In genomic region chr10:76270464-76270863, GRCh38 we compare ENCODE assay signal across 22 cellular contexts.
"Had no signal": no experiment of that assay in that cellular context is flagged by ENCODE, and none has a peak within 500 bp of the region (broad histone marks: within the 10 kb centered on the region; RNA-seq: fewer than 3 reads in every experiment).

No MANE protein-coding gene starts in this region.

- H3K36me3 Mint-ChIP-seq: activated naive CD8-positive, alpha-beta T cell treated with anti-CD3 and anti-CD28 coated beads, Interleukin-2, amount 10 ng/mL, durations not matched to agents 7 days and 5 days; naive thymus-derived CD4-positive, alpha-beta T cell; stimulated activated memory B cell treated with anti-CD40 and anti-IgM and Interleukin-4, amounts not matched to agents 10 μg/mL and 1 μg/mL and 100 μg/mL, for 72 hours had no signal

- H3K4me3 Mint-ChIP-seq: activated CD4-positive, alpha-beta T cell treated with anti-CD3 and anti-CD28 coated beads, Interleukin-2, amount 10 ng/mL, durations not matched to agents 24 days and 14 days; activated CD8-positive, alpha-beta T cell treated with anti-CD3 and anti-CD28 coated beads, Interleukin-2, amount 10 ng/mL, durations not matched to agents 7 days and 5 days; activated naive CD8-positive, alpha-beta T cell treated with anti-CD3 and anti-CD28 coated beads, Interleukin-2, amount 10 ng/mL, durations not matched to agents 7 days and 5 days; activated T-cell treated with anti-CD3 and anti-CD28 coated beads, Interleukin-2, amount 50 U/mL, for 24 hours; central memory CD8-positive, alpha-beta T cell; endodermal cell; naive thymus-derived CD4-positive, alpha-beta T cell; stimulated activated memory B cell treated with anti-CD40 and anti-IgM and Interleukin-4, amounts not matched to agents 10 μg/mL and 1 μg/mL and 100 μg/mL, for 72 hours had no signal

- H3K9me3 ChIP-seq: colonic mucosa, pancreas had no signal

- H3K4me1 Mint-ChIP-seq: activated CD4-positive, alpha-beta T cell treated with anti-CD3 and anti-CD28 coated beads, Interleukin-2, amount 10 ng/mL, durations not matched to agents 24 days and 14 days; activated naive CD8-positive, alpha-beta T cell treated with anti-CD3 and anti-CD28 coated beads, Interleukin-2, amount 10 ng/mL, durations not matched to agents 7 days and 5 days; central memory CD8-positive, alpha-beta T cell; naive thymus-derived CD4-positive, alpha-beta T cell; stimulated activated memory B cell treated with anti-CD40 and anti-IgM and Interleukin-4, amounts not matched to agents 10 μg/mL and 1 μg/mL and 100 μg/mL, for 72 hours had no signal

- H3K27ac ChIP-seq: colonic mucosa, epithelial cell of prostate, hepatocyte, pancreas, spleen, upper lobe of right lung had no signal

- H3K4me1 ChIP-seq: colonic mucosa, pancreas, spleen, upper lobe of right lung had no signal

- H3K4me3 ChIP-seq: colonic mucosa, hepatocyte, pancreas, spleen, upper lobe of right lung had no signal

- H3K27me3 ChIP-seq: colonic mucosa, hepatocyte, spleen, upper lobe of right lung had no signal

- H3K27ac Mint-ChIP-seq: activated CD4-positive, alpha-beta T cell treated with anti-CD3 and anti-CD28 coated beads, Interleukin-2, amount 10 ng/mL, durations not matched to agents 24 days and 14 days; activated CD8-positive, alpha-beta T cell treated with anti-CD3 and anti-CD28 coated beads, Interleukin-2, amount 10 ng/mL, durations not matched to agents 7 days and 5 days; activated naive CD8-positive, alpha-beta T cell treated with anti-CD3 and anti-CD28 coated beads, Interleukin-2, amount 10 ng/mL, durations not matched to agents 7 days and 5 days; activated T-cell treated with anti-CD3 and anti-CD28 coated beads, Interleukin-2, amount 50 U/mL, for 24 hours; activated T-helper 2 cell treated with anti-CD3 and anti-CD28 coated beads, Interferon-gamma antibody, Interleukin-2, Interleukin-4, amounts not matched to agents 10 μg/mL and 5 μg/mL and 100 μg/mL, durations not matched to agents 14 hours and 24 hours and 36 hours; endodermal cell; naive thymus-derived CD4-positive, alpha-beta T cell; stimulated activated memory B cell treated with anti-CD40 and anti-IgM and Interleukin-4, amounts not matched to agents 10 μg/mL and 1 μg/mL and 100 μg/mL, for 72 hours had no signal

- H3K27me3 Mint-ChIP-seq: activated CD4-positive, alpha-beta T cell treated with anti-CD3 and anti-CD28 coated beads, Interleukin-2, amount 10 ng/mL, durations not matched to agents 24 days and 14 days; activated naive CD8-positive, alpha-beta T cell treated with anti-CD3 and anti-CD28 coated beads, Interleukin-2, amount 10 ng/mL, durations not matched to agents 7 days and 5 days; activated T-cell treated with anti-CD3 and anti-CD28 coated beads, Interleukin-2, amount 50 U/mL, for 24 hours; central memory CD8-positive, alpha-beta T cell; stimulated activated memory B cell treated with anti-CD40 and anti-IgM and Interleukin-4, amounts not matched to agents 10 μg/mL and 1 μg/mL and 100 μg/mL, for 72 hours had no signal

- DNase-seq: activated CD4-positive, alpha-beta T cell treated with anti-CD3 and anti-CD28 coated beads, Interleukin-2, amount 10 ng/mL, durations not matched to agents 24 days and 14 days; activated CD8-positive, alpha-beta T cell treated with anti-CD3 and anti-CD28 coated beads, Interleukin-2, amount 10 ng/mL, durations not matched to agents 7 days and 5 days; activated naive CD4-positive, alpha-beta T cell treated with Interleukin-2 at 50 U/mL for 16 hours; activated naive CD8-positive, alpha-beta T cell treated with anti-CD3 and anti-CD28 coated beads, Interleukin-2, amount 10 ng/mL, durations not matched to agents 7 days and 5 days; activated T-cell treated with anti-CD3 and anti-CD28 coated beads, Interleukin-2, amount 50 U/mL, for 24 hours; anterior cingulate cortex; colonic mucosa; endodermal cell; foreskin fibroblast; mesenchymal stem cell; naive thymus-derived CD4-positive, alpha-beta T cell; pancreas; spleen; stimulated activated CD4-positive, alpha-beta T cell treated with anti-CD3 and anti-CD28 coated beads, Interleukin-4, amount 100 ng/mL, for 4 hours; T1000; upper lobe of right lung had no signal

- H3K36me3 ChIP-seq: colonic mucosa, pancreas, spleen, upper lobe of right lung had no signal

- ATAC-seq: activated CD8-positive, alpha-beta T cell treated with anti-CD3 and anti-CD28 coated beads, Interleukin-2, amount 10 ng/mL, durations not matched to agents 7 days and 5 days; naive thymus-derived CD4-positive, alpha-beta T cell; pancreas; sciatic nerve; stimulated activated memory B cell treated with anti-CD40 and anti-IgM and Interleukin-4, amounts not matched to agents 10 μg/mL and 1 μg/mL and 100 μg/mL, for 72 hours had no signal
